ENCODE assay signal across 8 cellular contexts in the genomic region with DNA sequence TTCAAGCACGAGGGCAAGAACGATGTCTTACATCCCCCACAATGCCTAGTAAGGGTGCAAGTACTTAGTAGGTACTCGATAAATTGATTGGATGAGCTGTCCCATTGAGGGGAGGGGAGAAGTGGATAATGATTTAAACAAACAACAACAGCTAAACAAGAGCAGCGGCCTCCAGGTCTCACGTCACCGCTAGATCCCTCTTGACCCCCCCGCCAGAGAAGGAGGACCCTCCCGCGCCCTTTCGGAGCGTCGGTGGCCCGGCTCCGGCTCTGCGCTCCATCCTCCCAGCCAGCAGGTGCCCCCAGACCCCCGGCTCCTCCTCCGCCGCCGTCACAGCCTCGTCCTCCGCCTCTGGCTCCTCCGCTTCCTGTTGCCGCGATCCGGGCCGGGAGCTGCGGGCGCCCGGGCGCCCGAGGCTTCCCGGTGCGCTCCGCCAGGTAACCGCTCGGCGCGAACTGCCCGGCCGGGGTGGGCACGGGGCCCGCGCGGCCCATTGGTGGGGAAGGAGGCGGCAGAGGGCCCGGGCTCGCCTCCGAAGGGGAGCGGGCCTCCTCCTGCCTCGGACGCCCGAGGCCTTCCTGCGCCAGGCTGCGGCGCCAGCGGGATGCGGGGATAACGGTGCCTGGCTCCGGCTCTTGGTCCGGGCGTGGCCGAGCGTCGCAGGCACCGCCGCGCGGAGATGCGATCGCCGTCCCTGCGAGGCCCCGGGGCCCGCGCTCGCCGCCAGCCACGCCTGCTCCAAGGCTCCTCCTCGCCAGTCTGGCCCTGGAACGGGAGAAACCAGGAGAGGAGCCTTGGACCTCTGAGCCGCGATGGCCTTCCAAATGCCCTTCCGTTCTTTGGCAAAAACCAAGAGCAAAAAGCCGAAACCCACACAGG. TPM values are rescaled to one million over a fixed set of nuclear protein-coding genes. Genes with fewer than 3 reads are reported as not detected.
A peak's percentile ranks its signal among the peaks of the same experiment; 100 is the strongest.
DNase-seq lines count a peak whose midpoint lies in the region; ATAC-seq and TF ChIP-seq lines count a peak whose summit lies in the region.

Gene TLCD5 (plus strand): TSS at position 368 of the 879 bp plus-strand sequence. CDS start 2,143 bp downstream, outside the sequence.

- no peak within 1 kb of the TSS for H3K27ac Mint-ChIP-seq in CD8-positive, alpha-beta T cell

- intact Hi-C loops in CD8-positive, alpha-beta T cell (cut with DNase I, micrococcal nuclease): no loop called here
- intact Hi-C loops in thyroid gland (cut with DNase I): no loop called here

- H4K20me1 ChIP-seq in GM23248 (ENCODE audit: insufficient read depth): no peaks in the 10 kb centered on the region

- H3K27ac ChIP-seq in CD8-positive, alpha-beta T cell (ENCODE audit: low read depth, low read length): no peak within 1 kb of the TSS
- H3K27ac ChIP-seq in GM23248 (peak within 1 kb of the TSS; percentile 81), muscle layer of duodenum (ENCODE audit: low read length) (peak within 1 kb of the TSS; percentile 64), thyroid gland (peak within 1 kb of the TSS; percentile 93 to 97 (median 96))

- H3K4me1 ChIP-seq in CD8-positive, alpha-beta T cell (ENCODE audit: insufficient read depth, low read length): peaks cover 8% of the 10 kb centered on the region
- H3K4me1 ChIP-seq in GM23248 (ENCODE audit: insufficient read depth) (peaks cover 18% of the 10 kb centered on the region), muscle layer of duodenum (ENCODE audit: control insufficient read depth in 1 of 2, insufficient read depth in 2 of 2, low read length in 2 of 2) (peaks cover 0 to 9% of the 10 kb centered on the region in 2 donors), thyroid gland (peaks cover 19% of the 10 kb centered on the region in 2 donors)

- peaks cover 22% of the 10 kb centered on the region for H3K4me1 Mint-ChIP-seq in CD8-positive, alpha-beta T cell (ENCODE audit: low read depth)

- H3K9me3 ChIP-seq in CD8-positive, alpha-beta T cell (ENCODE audit: low read length): no peaks in the 10 kb centered on the region
- no peaks in the 10 kb centered on the region for H3K9me3 ChIP-seq in GM23248 (ENCODE audit: low read depth)
- H3K9me3 ChIP-seq in muscle layer of duodenum (ENCODE audit: control insufficient read depth in 1 of 2, low read length in 2 of 2): no peaks in the 10 kb centered on the region
- H3K9me3 ChIP-seq in thyroid gland: no peaks in the 10 kb centered on the region

- peak in 1 of 2 donors; percentile 84 for TF ChIP-seq POLR2A in thyroid gland (IDR thresholded peaks at IDR 0.05)

- peak; percentile 62 for ATAC-seq in CD8-positive, alpha-beta T cell
- no peak for ATAC-seq in GM18858 (IDR thresholded peaks at IDR 0.05; ENCODE audit: unreplicated experiment)

- no peak for TF ChIP-seq CTCF in CD8-positive, alpha-beta T cell (IDR thresholded peaks at IDR 0.05)
- peak in 2 of 6 experiments; percentile 6 to 8 for TF ChIP-seq CTCF in thyroid gland (IDR thresholded peaks at IDR 0.05)

- peak in 3 of 7 experiments; percentile 11 to 27 (median 23) for DNase-seq in CD8-positive, alpha-beta T cell
- DNase-seq in GM23248 (peak; percentile 83), NCI-H345 (lab: John Stamatoyannopoulos, UW) (peak; percentile 87), fibroblast of gingiva (ENCODE audit: low read depth) (peak; percentile 61), thyroid gland (peak; percentile 73)
- peak; percentile 45 for DNase-seq in activated T-cell treated with anti-CD3 and anti-CD28 coated beads, Interleukin-2, amount 50 U/mL, for 1 hour

- peak within 1 kb of the TSS; percentile 86 for H3K9ac ChIP-seq in GM23248

- peaks cover 33% of the 10 kb centered on the region for H3F3A ChIP-seq in GM23248 (ENCODE audit: insufficient read depth)

- no peaks in the 10 kb centered on the region for H3K9me3 Mint-ChIP-seq in CD8-positive, alpha-beta T cell

- in situ Hi-C loops in GM23248 (cut with MboI): no loop called here

- H3K4me3 ChIP-seq in CD8-positive, alpha-beta T cell (ENCODE audit: low read depth, low read length): peak within 1 kb of the TSS; percentile 40
- peak within 1 kb of the TSS; percentile 84 for H3K4me3 ChIP-seq in GM23248
- H3K4me3 ChIP-seq in muscle layer of duodenum (ENCODE audit: low read depth in 1 of 2, low read length in 2 of 2): peak within 1 kb of the TSS; percentile 45 to 71
- peak within 1 kb of the TSS; percentile 49 to 78 (median 72) for H3K4me3 ChIP-seq in thyroid gland (replicated peaks in 1 of 3)

- H3K4me2 ChIP-seq in GM23248 (ENCODE audit: unreplicated experiment): peak within 1 kb of the TSS; percentile 87

- H3K4me3 Mint-ChIP-seq in CD8-positive, alpha-beta T cell: peak within 1 kb of the TSS; percentile 78

- peak within 1 kb of the TSS; percentile 79 for H2AFZ ChIP-seq in GM23248

- peaks cover 63% of the 10 kb centered on the region for H3K27me3 Mint-ChIP-seq in CD8-positive, alpha-beta T cell (ENCODE audit: low read depth)

- H3K27me3 ChIP-seq in CD8-positive, alpha-beta T cell (ENCODE audit: insufficient read depth, low read length): peaks cover 5% of the 10 kb centered on the region
- no peaks in the 10 kb centered on the region for H3K27me3 ChIP-seq in GM23248 (replicated peaks; ENCODE audit: insufficient read depth)
- peaks cover 3% of the 10 kb centered on the region for H3K27me3 ChIP-seq in muscle layer of duodenum (ENCODE audit: low read depth, low read length)
- no peaks in the 10 kb centered on the region for H3K27me3 ChIP-seq in thyroid gland

- CTCF ChIA-PET in CD8-positive, alpha-beta T cell (lab: Charles Lee): interaction anchor here (1.3 kb wide), 1 partner anchor 9 kb away, joined by 3 read pairs; no protein-coding TSS in a partner anchor

- no peaks in the 10 kb centered on the region for H3K36me3 Mint-ChIP-seq in CD8-positive, alpha-beta T cell

- H3K79me2 ChIP-seq in GM23248 (ENCODE audit: insufficient read depth): peaks cover 23% of the 10 kb centered on the region

- POLR2A ChIA-PET in CD8-positive, alpha-beta T cell (lab: Charles Lee): no interaction called here

- no peaks in the 10 kb centered on the region for H3K36me3 ChIP-seq in CD8-positive, alpha-beta T cell (ENCODE audit: insufficient read depth, low read length)
- 0 out of 2 replicates have a peak, but pooled peaks cover 4% of the 10 kb centered on the region for H3K36me3 ChIP-seq in GM23248 (ENCODE audit: low read depth)
- peaks cover 0 to 6% of the 10 kb centered on the region in 2 donors for H3K36me3 ChIP-seq in muscle layer of duodenum (ENCODE audit: control insufficient read depth in 1 of 2, insufficient read depth in 2 of 2, low read length in 2 of 2)
- peaks cover 3 to 7% of the 10 kb centered on the region in 2 donors for H3K36me3 ChIP-seq in thyroid gland

- H3K9me2 ChIP-seq in GM23248 (ENCODE audit: insufficient read depth): peaks cover 3% of the 10 kb centered on the region; the same call in 1 of the 2 replicates

- WGBS in GM23248 (ENCODE audit: low coverage in 1 of 2, low lambda C conversion rate in 2 of 2, missing lambda C conversion rate in 2 of 2), 2 experiments: 0 to 2% methylated on average over 77 to 82 of the region's 84 CpGs
- WGBS in thyroid gland, 2 donors: 1 to 2% methylated on average over 42 to 45 of the region's 84 CpGs

RNA-seq across cellular contexts. Expression of gene TLCD5, which starts in this region (rescaled TPM):
- total RNA-seq in CD8-positive, alpha-beta T cell: under 1 TPM in 1 of 2 experiments, not detected in 1; 0.14 TPM
- 6.8 and 11.1 TPM in 2 replicates for total RNA-seq in GM23248 (2014; rRNA removed; shearing (Covaris generic))
- 10.6 and 13.5 TPM in 2 replicates for polyA plus RNA-seq in GM23248 (2016; fragmentation: Nextera tagmentation; extraction: Ambion mirVana)
- total RNA-seq in thyroid gland: 10 to 100 TPM; 12.5 to 14.0 (median 13.4) TPM

Comparison
In these comparisons a context has a peak if more than half of its experiments do, and no peak if none do; other contexts are left out.
1. Peak in ATAC-seq and H3K4me3 ChIP-seq in CD8-positive, alpha-beta T cell; RNA of the gene not detected or under 1 TPM.